Comparison of ENCODE assay signal across 8 cellular contexts in the genomic region with DNA sequence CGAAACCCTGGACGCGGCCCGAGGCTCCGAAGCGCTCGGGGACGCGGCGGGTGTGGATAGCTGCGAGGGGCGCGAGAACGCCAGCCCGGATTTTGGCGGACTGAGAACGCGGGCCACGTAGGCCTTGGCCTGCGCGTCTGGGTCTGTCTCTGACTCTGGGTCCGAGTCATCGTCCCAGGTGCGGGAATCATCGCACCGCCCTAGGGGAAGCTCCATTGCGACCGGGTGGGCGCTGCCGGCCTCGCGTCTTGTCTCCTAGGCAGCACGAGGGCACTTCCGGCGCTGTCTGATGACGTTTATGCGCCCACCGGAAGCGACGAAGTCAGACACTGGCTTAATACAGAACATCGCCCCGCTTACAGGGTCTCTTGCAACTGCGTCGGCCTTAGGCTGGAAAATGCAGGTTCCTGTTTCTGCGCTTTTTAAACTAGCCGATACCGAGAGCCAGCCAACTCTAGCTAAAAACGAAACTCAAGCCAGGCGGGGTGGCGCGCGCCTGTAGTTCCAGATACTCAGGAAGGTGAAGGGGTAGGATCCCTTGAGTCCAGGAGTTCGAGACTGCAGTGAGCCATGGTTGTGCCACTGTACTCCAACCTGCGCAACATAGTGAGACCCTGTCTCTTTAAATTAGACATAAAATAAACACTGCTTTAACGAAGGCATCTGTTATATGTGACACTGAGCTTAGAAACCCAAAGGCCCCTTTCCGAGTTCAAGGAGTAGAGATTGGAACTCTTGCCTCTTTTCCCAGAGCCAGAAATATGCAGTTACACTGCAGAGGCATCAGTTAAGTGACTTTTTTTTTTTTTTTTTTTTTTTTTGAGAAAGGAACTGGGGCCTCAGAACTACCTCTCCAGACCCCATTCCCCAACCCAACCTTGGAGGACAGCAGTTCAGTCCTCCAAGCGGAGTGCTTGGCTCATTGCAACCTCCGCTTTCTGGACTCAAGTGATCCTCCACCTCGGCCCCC. TPM values are rescaled to one million over a fixed set of nuclear protein-coding genes. Genes with fewer than 3 reads are reported as not detected.
DNase-seq lines count a peak whose midpoint lies in the region; ATAC-seq and TF ChIP-seq lines count a peak whose summit lies in the region.

A gene (minus strand): TSS at position 266 of the 970 bp plus-strand sequence. CDS start 50 bp downstream, at position 216.

- peak; percentile 85 for DNase-seq in NCI-H1694 treated with DMSO at 0.1 percent for 48 hours (lab: John Stamatoyannopoulos, UW)
- peak; percentile 45 for DNase-seq in amniotic stem cell (lab: John Stamatoyannopoulos, UW)
- DNase-seq in left ventricle myocardium inferior: peak; percentile 98
- peak; percentile 94 for DNase-seq in progenitor cell of endocrine pancreas (ENCODE audit: low spot score, unreplicated experiment)
- peak; percentile 97 for DNase-seq in upper lobe of right lung

- H3K27ac Mint-ChIP-seq in T-helper 1 cell treated with Interleukin-12 subunit alpha and Interleukin-12 subunit beta and Interleukin-4 antibody, amounts not matched to agents 30 μg/mL and 1 μg/mL, for 36 hours: peak within 1 kb of the TSS; percentile 96
- peak within 1 kb of the TSS; percentile 96 for H3K27ac Mint-ChIP-seq in progenitor cell of endocrine pancreas

- H3K4me3 Mint-ChIP-seq in T-helper 1 cell treated with Interleukin-12 subunit alpha and Interleukin-12 subunit beta and Interleukin-4 antibody, amounts not matched to agents 30 μg/mL and 1 μg/mL, for 36 hours: peak within 1 kb of the TSS; percentile 88
- peak within 1 kb of the TSS; percentile 86 for H3K4me3 Mint-ChIP-seq in progenitor cell of endocrine pancreas (ENCODE audit: low read depth)

- H3K36me3 Mint-ChIP-seq in T-helper 1 cell treated with Interleukin-12 subunit alpha and Interleukin-12 subunit beta and Interleukin-4 antibody, amounts not matched to agents 30 μg/mL and 1 μg/mL, for 36 hours (ENCODE audit: low read depth): peaks cover 8% of the 10 kb centered on the region
- peaks cover 9% of the 10 kb centered on the region for H3K36me3 Mint-ChIP-seq in progenitor cell of endocrine pancreas (ENCODE audit: insufficient read depth)

- intact Hi-C loops in left ventricle myocardium inferior (cut with micrococcal nuclease) (no loop called here), upper lobe of right lung (cut with DNase I) (no loop called here)

- no peaks in the 10 kb centered on the region for H3K27me3 ChIP-seq in left ventricle myocardium inferior (ENCODE audit: low read depth)
- H3K27me3 ChIP-seq in upper lobe of right lung: no peaks in the 10 kb centered on the region

- H3K9me3 ChIP-seq in left ventricle myocardium inferior (replicated peaks) (no peaks in the 10 kb centered on the region), upper lobe of right lung (no peaks in the 10 kb centered on the region)

- TF ChIP-seq POLR2A in GM10847 (IDR thresholded peaks at IDR 0.05; ENCODE audit: extremely low read depth, insufficient read length): peak; percentile 53

- TF ChIP-seq CTCF in left ventricle myocardium inferior (IDR thresholded peaks at IDR 0.05; ENCODE audit: borderline replicate concordance) (no peak), progenitor cell of endocrine pancreas (IDR thresholded peaks at IDR 0.05; ENCODE audit: unreplicated experiment) (no peak), upper lobe of right lung (IDR thresholded peaks at IDR 0.05) (no peak)

- peaks cover 9% of the 10 kb centered on the region for H3K4me1 Mint-ChIP-seq in T-helper 1 cell treated with Interleukin-12 subunit alpha and Interleukin-12 subunit beta and Interleukin-4 antibody, amounts not matched to agents 30 μg/mL and 1 μg/mL, for 36 hours (ENCODE audit: low read depth)
- peaks cover 2% of the 10 kb centered on the region for H3K4me1 Mint-ChIP-seq in progenitor cell of endocrine pancreas (ENCODE audit: low read depth)

- ATAC-seq in HG02798 (IDR thresholded peaks at IDR 0.05; ENCODE audit: poor library complexity, unreplicated experiment) (peak; percentile 79), upper lobe of right lung (peak; percentile 93)

- H3K27ac ChIP-seq in left ventricle myocardium inferior (replicated peaks) (peak within 1 kb of the TSS; percentile 92), upper lobe of right lung (peak within 1 kb of the TSS; percentile 89)

- no peaks in the 10 kb centered on the region for H3K27me3 Mint-ChIP-seq in T-helper 1 cell treated with Interleukin-12 subunit alpha and Interleukin-12 subunit beta and Interleukin-4 antibody, amounts not matched to agents 30 μg/mL and 1 μg/mL, for 36 hours (ENCODE audit: low read depth)
- H3K27me3 Mint-ChIP-seq in progenitor cell of endocrine pancreas: no peaks in the 10 kb centered on the region

- H3K9me3 Mint-ChIP-seq in T-helper 1 cell treated with Interleukin-12 subunit alpha and Interleukin-12 subunit beta and Interleukin-4 antibody, amounts not matched to agents 30 μg/mL and 1 μg/mL, for 36 hours: no peaks in the 10 kb centered on the region
- H3K9me3 Mint-ChIP-seq in progenitor cell of endocrine pancreas (ENCODE audit: low read depth): no peaks in the 10 kb centered on the region

- peaks cover 23% of the 10 kb centered on the region for H3K4me1 ChIP-seq in left ventricle myocardium inferior
- H3K4me1 ChIP-seq in upper lobe of right lung: peaks cover 6% of the 10 kb centered on the region

- H3K36me3 ChIP-seq in left ventricle myocardium inferior (peaks cover 30% of the 10 kb centered on the region), upper lobe of right lung (peaks cover 19% of the 10 kb centered on the region)

- H3K4me3 ChIP-seq in left ventricle myocardium inferior (peak within 1 kb of the TSS; percentile 77), upper lobe of right lung (peak within 1 kb of the TSS; percentile 93)

RNA-seq across cellular contexts. Expression of the gene that starts here (rescaled TPM):
- total RNA-seq in left ventricle myocardium inferior (1.8 TPM), progenitor cell of endocrine pancreas (14.6 and 15.1 TPM in 2 replicates), upper lobe of right lung (4.3 TPM)

Comparison
In these comparisons a context has a peak if more than half of its experiments do, and no peak if none do; other contexts are left out.
1. Peak in every context shown above with its lines: DNase-seq, ATAC-seq, H3K4me3 ChIP-seq and H3K27ac ChIP-seq.
2. DNase-seq: peak in every context shown above with its lines; median percentile 98 in left ventricle myocardium inferior; 97 in upper lobe of right lung; 94 in progenitor cell of endocrine pancreas; 85 in NCI-H1694 treated with DMSO at 0.1 percent for 48 hours; 45 in amniotic stem cell.